ENCODE assay signal across 8 cellular contexts in genomic region chr11:83070044-83070877, GRCh38. TPM values are rescaled to one million over a fixed set of nuclear protein-coding genes. Genes with fewer than 3 reads are reported as not detected.
DNase-seq lines count a peak whose midpoint lies in the region; ATAC-seq, FAIRE-seq and TF ChIP-seq lines count a peak whose summit lies in the region.

No MANE protein-coding gene starts in this region.

- no peak overlapping the region for H2AK5ac ChIP-seq in H9 (ENCODE audit: insufficient read length, low read length)

- peak; percentile 8 to 14; a peak in 3 of 6 replicates for ATAC-seq in A549
- no peak for ATAC-seq in stimulated activated naive CD8-positive, alpha-beta T cell treated with anti-CD3 and anti-CD28 coated beads, Interleukin-15, amount 100 ng/mL, for 72 hours

- no peak overlapping the region for H4K8ac ChIP-seq in H9 (replicated peaks; ENCODE audit: insufficient read length, low read depth, low read length)

- H3K9me3 Mint-ChIP-seq in H9, result no peaks in the 10 kb centered on the region
- no peaks in the 10 kb centered on the region for H3K9me3 Mint-ChIP-seq in immature natural killer cell
- H3K9me3 Mint-ChIP-seq in stimulated activated naive CD8-positive, alpha-beta T cell treated with anti-CD3 and anti-CD28 coated beads, Interleukin-15, amount 100 ng/mL, for 72 hours, result no peaks in the 10 kb centered on the region

- H2BK120ac ChIP-seq in H9 (ENCODE audit: low read depth, low read length, poor library complexity, severe bottlenecking), result no peak overlapping the region

- intact Hi-C loops in tibial artery (cut with DNase I; ENCODE audit: low total_unique reads), result loop anchor here (5.0 kb wide), 2 partner anchors 83 to 87 kb away; partner anchors contain the start of gene PCF11

- no peaks in the 10 kb centered on the region for H3K27me3 ChIP-seq in H9 (ENCODE audit: insufficient read depth, low read length)
- no peaks in the 10 kb centered on the region for H3K27me3 ChIP-seq in tibial artery

- H3K4ac ChIP-seq in H9 (ENCODE audit: low read depth, low read length), result no peak overlapping the region

- TF ChIP-seq POLR2A in A549 (IDR thresholded peaks at IDR 0.05; ENCODE audit: low read length), result no peak

- H3K18ac ChIP-seq in H9 (ENCODE audit: insufficient read length, low read depth, low read length), result no peak overlapping the region

- H3K4me1 ChIP-seq in A549 (peaks cover 25% of the 10 kb centered on the region), H9 (ENCODE audit: insufficient read depth, low read length) (peaks cover 2% of the 10 kb centered on the region; the same call in 1 of the 2 replicates), tibial artery (peaks cover 0 to 49% (median 29%) of the 10 kb centered on the region in 4 donors)

- DNase-seq in A549 (ENCODE audit: low read depth in 1 of 2, low spot score in 1 of 2) (peak in 1 of 2 experiments; percentile 45), H9 (peak; percentile 40), amniotic stem cell (lab: John Stamatoyannopoulos, UW) (peak; percentile 11), immature natural killer cell (no peak), tibial artery (no peak), NCI-H2196 treated with DMSO at 0.1 percent for 48 hours (lab: John Stamatoyannopoulos, UW; ENCODE audit: unreplicated experiment) (no peak), NCI-H1092 (lab: John Stamatoyannopoulos, UW) (no peak)
- no peak for DNase-seq in stimulated activated naive CD8-positive, alpha-beta T cell treated with anti-CD3 and anti-CD28 coated beads, Interleukin-15, amount 100 ng/mL, for 72 hours

- peaks cover 10% of the 10 kb centered on the region for H3K23me2 ChIP-seq in H9 (ENCODE audit: insufficient read length, low read depth, low read length, poor library complexity, severe bottlenecking)

- H3K4me1 Mint-ChIP-seq in H9 (peaks cover 7 to 16% of the 10 kb centered on the region in 2 experiments), immature natural killer cell (peaks cover 5 to 19% of the 10 kb centered on the region in 2 donors)
- peaks cover 59% of the 10 kb centered on the region for H3K4me1 Mint-ChIP-seq in stimulated activated naive CD8-positive, alpha-beta T cell treated with anti-CD3 and anti-CD28 coated beads, Interleukin-15, amount 100 ng/mL, for 72 hours

- H2AFZ ChIP-seq in H9 (ENCODE audit: low read length), result no peak overlapping the region

- no peaks in the 10 kb centered on the region for H4K20me1 ChIP-seq in H9 (ENCODE audit: control insufficient read depth, insufficient read depth, insufficient read length)

- H2BK12ac ChIP-seq in H9 (ENCODE audit: insufficient read length, low read depth, low read length), result no peak overlapping the region

- TF ChIP-seq CTCF in A549 (IDR thresholded peaks at IDR 0.05) (no peak), H9 (conservative IDR thresholded peaks at IDR 0.05) (no peak), tibial artery (IDR thresholded peaks at IDR 0.05) (no peak)

- no peak overlapping the region for H3K23ac ChIP-seq in H9 (ENCODE audit: insufficient read length, low read depth, low read length)

- no peak overlapping the region for H3T11ph ChIP-seq in H9 (ENCODE audit: low read length)

- peaks cover 6 to 14% (median 14%) of the 10 kb centered on the region in 3 experiments; a peak in 6 of 7 replicates for H3K36me3 Mint-ChIP-seq in H9 (ENCODE audit: insufficient read depth in 1 of 3, low read depth in 3 of 3)
- H3K36me3 Mint-ChIP-seq in immature natural killer cell, result peaks cover 3 to 9% (median 7%) of the 10 kb centered on the region in 3 donors

- H3K4me2 ChIP-seq in A549 (peak overlapping the region; percentile 85), H9 (ENCODE audit: insufficient read depth, insufficient read length, low read length) (peak overlapping the region; percentile 98)

- H3K27me3 Mint-ChIP-seq in H9 (ENCODE audit: low read depth) (peaks cover 2% of the 10 kb centered on the region; the same call in 1 of the 2 replicates), immature natural killer cell (ENCODE audit: low read depth in 3 of 3) (peaks cover 0 to 2% (median 0%) of the 10 kb centered on the region in 3 donors)
- no peaks in the 10 kb centered on the region for H3K27me3 Mint-ChIP-seq in stimulated activated naive CD8-positive, alpha-beta T cell treated with anti-CD3 and anti-CD28 coated beads, Interleukin-15, amount 100 ng/mL, for 72 hours

- H2BK15ac ChIP-seq in H9 (ENCODE audit: low read depth, low read length), result no peak overlapping the region

- WGBS in A549 (ENCODE audit: missing lambda C conversion rate), result 18% methylated on average over 7 of the region's 7 CpGs
- WGBS in H9 (ENCODE audit: extremely low coverage, insufficient read length, low lambda C conversion rate), result no CpG with 5 or more reads among the region's 7 CpGs

- no peak overlapping the region for H2BK20ac ChIP-seq in H9 (ENCODE audit: low read depth, low read length, poor library complexity, severe bottlenecking)

- H4K91ac ChIP-seq in H9 (ENCODE audit: insufficient read length, low read depth, low read length), result no peak overlapping the region

- H3K4me3 ChIP-seq in A549 (peak overlapping the region; percentile 84), tibial artery (peak overlapping the region; percentile 77 to 81)

- peak overlapping the region; percentile 71 for H3K9ac ChIP-seq in H9 (ENCODE audit: extremely low read depth, insufficient read length, low read length)

- H3K9me3 ChIP-seq in A549 (no peaks in the 10 kb centered on the region), H9 (ENCODE audit: control insufficient read depth, low read depth, low read length) (no peaks in the 10 kb centered on the region), tibial artery (no peaks in the 10 kb centered on the region)

- H3K27ac Mint-ChIP-seq in H9 (no peak overlapping the region), immature natural killer cell (peak overlapping the region in 2 of 6 donors; percentile 62 to 78)
- H3K27ac Mint-ChIP-seq in stimulated activated naive CD8-positive, alpha-beta T cell treated with anti-CD3 and anti-CD28 coated beads, Interleukin-15, amount 100 ng/mL, for 72 hours, result no peak overlapping the region

- H3K36me3 ChIP-seq in tibial artery, result peaks cover 0 to 6% (median 0%) of the 10 kb centered on the region in 3 donors

- no peak overlapping the region for H3K14ac ChIP-seq in H9 (ENCODE audit: insufficient read depth, low read length)

- peaks cover 3% of the 10 kb centered on the region; the same call in 1 of the 2 replicates for H3K79me2 ChIP-seq in H9 (ENCODE audit: insufficient read depth, low read length)

- CTCF ChIA-PET in A549 (lab: Yijun Ruan, JAX), result interaction anchor here (0.6 to 1.5 kb wide), 4 partner anchors 13 to 1376 kb away, joined by 3 to 4 read pairs (median 4); no protein-coding TSS in a partner anchor

- POLR2A ChIA-PET in A549 (lab: Yijun Ruan, JAX), result interaction anchor here (0.6 to 3.1 kb wide), 3 partner anchors 86 to 160 kb away, joined by 3 to 32 read pairs (median 3); partner anchors contain the start of gene PCF11

- H3K79me1 ChIP-seq in H9 (ENCODE audit: insufficient read depth, low read depth, low read length, poor library complexity, severe bottlenecking), result peaks cover 5% of the 10 kb centered on the region

- TF ChIP-seq EP300 in A549 (IDR thresholded peaks at IDR 0.05), result no peak

- FAIRE-seq in A549 (lab: Jason Lieb, UNC), result no peak

- peak overlapping the region; percentile 79 to 87 for H3K27ac ChIP-seq in A549
- H3K27ac ChIP-seq in H9 (ENCODE audit: insufficient read length, low read depth, low read length), result no peak overlapping the region
- H3K27ac ChIP-seq in tibial artery, result peak overlapping the region; percentile 92 to 93

- no peak overlapping the region for H2BK5ac ChIP-seq in H9 (ENCODE audit: insufficient read length, low read length)

- no peak overlapping the region for H4K5ac ChIP-seq in H9 (ENCODE audit: insufficient read length, low read depth, low read length)

- H3K4me3 Mint-ChIP-seq in H9, result peak overlapping the region in 1 of 2 experiments; percentile 64; a peak in 3 of 5 replicates
- H3K4me3 Mint-ChIP-seq in immature natural killer cell, result peak overlapping the region in 3 of 5 donors; percentile 20 to 52 (median 48)
- H3K4me3 Mint-ChIP-seq in stimulated activated naive CD8-positive, alpha-beta T cell treated with anti-CD3 and anti-CD28 coated beads, Interleukin-15, amount 100 ng/mL, for 72 hours, result no peak overlapping the region

- H3K56ac ChIP-seq in H9 (ENCODE audit: insufficient read length, low read depth, low read length), result no peak overlapping the region

- TF ChIP-seq RAD21 in A549 (conservative IDR thresholded peaks at IDR 0.05 in 1 of 2, IDR thresholded peaks at IDR 0.05 in 1 of 2), result no peak

TF ChIP-seq in A549, 52 proteins besides CTCF, POLR2A, EP300 and RAD21:
- TF ChIP-seq USF2 (IDR thresholded peaks at IDR 0.05) (no peak), MAFK (IDR thresholded peaks at IDR 0.05; ENCODE audit: partially characterized antibody) (no peak), NFE2L2 (conservative IDR thresholded peaks at IDR 0.05; ENCODE audit: low read length) (no peak), HEYL (CRISPR knock-in tag; IDR thresholded peaks at IDR 0.05) (no peak), MAX (IDR thresholded peaks at IDR 0.05) (0 out of 2 replicates have a peak, but pooled peaks have one; percentile 25), KDM1A (IDR thresholded peaks at IDR 0.05; ENCODE audit: low read depth) (no peak)

RNA-seq across cellular contexts. Expression of gene RAB30, which starts 1.4 kb away (rescaled TPM):
- 6.2 and 7.0 TPM in 2 replicates for polyA plus RNA-seq in A549 (2011; rRNA removed)
- polyA plus RNA-seq in A549 (2012; cell fraction: cytosol; rRNA removed), result 1.6 and 2.0 TPM in 2 replicates
- 1.4 and 1.6 TPM in 2 replicates for polyA plus RNA-seq in A549 (2012; cell fraction: nucleus; rRNA removed)
- polyA plus RNA-seq in A549 (2017; fragmentation: RNase III; extraction: RNeasy Plus Mini Kit Qiagen cat#74134 plus additional on column Dnase treatment), result 3.9 to 4.7 TPM (median 4.2 TPM) in 3 replicates
- polyA minus RNA-seq in A549 (2011; rRNA and poly(A)+ RNA removed), result 5.8 and 10.3 TPM in 2 replicates
- total RNA-seq in H9 (2021), result 4.8 and 5.7 TPM in 2 replicates
- polyA plus RNA-seq in immature natural killer cell, result 1 to 10 TPM; 2.2 to 6.5 (median 6.0) TPM

Comparison
In these comparisons a context has a peak if more than half of its experiments do, and no peak if none do; other contexts are left out.
1. DNase-seq: peak in H9 (single experiment) and amniotic stem cell (single experiment); none in immature natural killer cell (0 of 3), tibial artery (0 of 2), NCI-H2196 treated with DMSO at 0.1 percent for 48 hours (single experiment), NCI-H1092 (single experiment) and stimulated activated naive CD8-positive, alpha-beta T cell treated with anti-CD3 and anti-CD28 coated beads, Interleukin-15, amount 100 ng/mL, for 72 hours (0 of 2).
2. H3K4me3 Mint-ChIP-seq: peak in immature natural killer cell (3 of 5); none in stimulated activated naive CD8-positive, alpha-beta T cell treated with anti-CD3 and anti-CD28 coated beads, Interleukin-15, amount 100 ng/mL, for 72 hours (0 of 2).